Comparison of ENCODE assay signal across 2 cellular contexts in genomic region chr6:119030759-119031158, GRCh38.
TF ChIP-seq lines count a peak whose summit lies in the region.

No MANE protein-coding gene starts in this region.

TF ChIP-seq in HepG2, 621 proteins besides CTCF, POLR2A, EP300 and RAD21:
- TF ChIP-seq MAFF (IDR thresholded peaks at IDR 0.05; ENCODE audit: low read depth, low read length) (peak; percentile 80), TSC22D2 (CRISPR knock-in tag; IDR thresholded peaks at IDR 0.05; ENCODE audit: borderline replicate concordance) (no peak), MAFK (conservative IDR thresholded peaks at IDR 0.05 in 1 of 2, IDR thresholded peaks at IDR 0.05 in 1 of 2; ENCODE audit: low read length in 2 of 2) (peak; percentile 74 to 83)

TF ChIP-seq in IMR-90, 13 proteins besides CTCF, POLR2A, EP300 and RAD21:
- TF ChIP-seq MAFK (IDR thresholded peaks at IDR 0.05; ENCODE audit: low read depth, low read length) (peak; percentile 26; the same call in 1 of the 2 replicates), BHLHE40 (IDR thresholded peaks at IDR 0.05; ENCODE audit: low read depth, low read length) (no peak)
TF ChIP-seq in IMR-90: peak in this region for 1.
